In genomic region chr7:32727483-32728411, GRCh38 we compare ENCODE assay signal across 8 cellular contexts.
DNase-seq lines count a peak whose midpoint lies in the region; ATAC-seq and TF ChIP-seq lines count a peak whose summit lies in the region.
"Not testable (repeated sequence)": the region's sequence is repeated elsewhere in the genome, so short reads cannot be mapped to it uniquely, and the experiment has no call there.

No MANE protein-coding gene starts in this region.

- not testable (repeated sequence) for H3K9me3 ChIP-seq in CD4-positive, CD25-positive, alpha-beta regulatory T cell (ENCODE audit: control insufficient read depth in 2 of 2, low read length in 2 of 2)

- peak; percentile 33 to 56 for ATAC-seq in CD4-positive, CD25-positive, alpha-beta regulatory T cell (ENCODE audit: low read depth in 2 of 2)
- peak; percentile 63 for ATAC-seq in GM19438 (IDR thresholded peaks at IDR 0.05; ENCODE audit: low read depth, unreplicated experiment)
- peak; percentile 58 for ATAC-seq in HG03342 (IDR thresholded peaks at IDR 0.05; ENCODE audit: unreplicated experiment)
- peak; percentile 81 for ATAC-seq in left colon

- not testable (repeated sequence) for H3K9me3 Mint-ChIP-seq in CD4-positive, CD25-positive, alpha-beta regulatory T cell

- TF ChIP-seq CTCF in dorsolateral prefrontal cortex (IDR thresholded peaks at IDR 0.05 in 54 of 56, conservative IDR thresholded peaks at IDR 0.05 in 2 of 56; ENCODE audit: low read depth in 1 of 56, partially characterized antibody in 56 of 56) = peak in 5 of 56 donors; percentile 4 to 13 (median 6)

- H3K27me3 Mint-ChIP-seq in CD4-positive, CD25-positive, alpha-beta regulatory T cell = peaks cover 42% of the 10 kb centered on the region

- not testable (repeated sequence) for H3K36me3 ChIP-seq in CD4-positive, CD25-positive, alpha-beta regulatory T cell (ENCODE audit: control insufficient read depth, insufficient read depth, low read length)

- not testable (repeated sequence) for H3K27ac ChIP-seq in CD4-positive, CD25-positive, alpha-beta regulatory T cell (ENCODE audit: insufficient read depth, low read length, poor library complexity, severe bottlenecking)
- H3K27ac ChIP-seq in dorsolateral prefrontal cortex = peak overlapping the region in 55 of 59 donors; percentile 15 to 95 (median 84)

- intact Hi-C loops in dorsolateral prefrontal cortex (cut with DNase I); left colon (cut with DNase I, micrococcal nuclease): not testable (repeated sequence)

- not testable (repeated sequence) for H3K4me1 Mint-ChIP-seq in CD4-positive, CD25-positive, alpha-beta regulatory T cell

- peaks cover 13% of the 10 kb centered on the region for H3K27me3 ChIP-seq in CD4-positive, CD25-positive, alpha-beta regulatory T cell (ENCODE audit: control insufficient read depth, insufficient read depth, low read length)
- H3K27me3 ChIP-seq in dorsolateral prefrontal cortex = not testable (repeated sequence)

- not testable (repeated sequence) for H3K27ac Mint-ChIP-seq in CD4-positive, CD25-positive, alpha-beta regulatory T cell

- H3K4me1 ChIP-seq in CD4-positive, CD25-positive, alpha-beta regulatory T cell (ENCODE audit: control insufficient read depth, insufficient read depth, low read length, poor library complexity, severe bottlenecking) = not testable (repeated sequence)

- H3K4me3 Mint-ChIP-seq in CD4-positive, CD25-positive, alpha-beta regulatory T cell = peak overlapping the region; percentile 79 to 89 (median 86)

- H3K4me3 ChIP-seq in CD4-positive, CD25-positive, alpha-beta regulatory T cell (ENCODE audit: low read depth, low read length) = not testable (repeated sequence)
- peak overlapping the region; percentile 46 to 88 (median 74) for H3K4me3 ChIP-seq in dorsolateral prefrontal cortex

- not testable (repeated sequence) for H3K36me3 Mint-ChIP-seq in CD4-positive, CD25-positive, alpha-beta regulatory T cell

- peak; percentile 6 to 46 (median 30) for DNase-seq in CD4-positive, CD25-positive, alpha-beta regulatory T cell
- DNase-seq in NCI-H446 treated with DMSO at 0.1 percent for 48 hours (lab: John Stamatoyannopoulos, UW) = peak; percentile 13
- DNase-seq in activated CD4-positive, alpha-beta T cell treated with anti-CD3 and anti-CD28 coated beads, Interleukin-2, amount 50 U/mL, for 1 hour = peak; percentile 17
- peak in 8 of 10 donors; percentile 10 to 71 (median 36) for DNase-seq in dorsolateral prefrontal cortex
- peak; percentile 32 to 54 for DNase-seq in left colon
- peak; percentile 5 to 18 (median 8) for DNase-seq in stimulated activated CD4-positive, alpha-beta T cell treated with anti-CD3 and anti-CD28 coated beads, Interleukin-12 subunit alpha, Interleukin-12 subunit beta, amount 100 ng/mL, for 48 hours (ENCODE audit: low read depth in 2 of 3, low spot score in 1 of 3)
